2 cellular contexts compared by ENCODE assay signal in the genomic region with DNA sequence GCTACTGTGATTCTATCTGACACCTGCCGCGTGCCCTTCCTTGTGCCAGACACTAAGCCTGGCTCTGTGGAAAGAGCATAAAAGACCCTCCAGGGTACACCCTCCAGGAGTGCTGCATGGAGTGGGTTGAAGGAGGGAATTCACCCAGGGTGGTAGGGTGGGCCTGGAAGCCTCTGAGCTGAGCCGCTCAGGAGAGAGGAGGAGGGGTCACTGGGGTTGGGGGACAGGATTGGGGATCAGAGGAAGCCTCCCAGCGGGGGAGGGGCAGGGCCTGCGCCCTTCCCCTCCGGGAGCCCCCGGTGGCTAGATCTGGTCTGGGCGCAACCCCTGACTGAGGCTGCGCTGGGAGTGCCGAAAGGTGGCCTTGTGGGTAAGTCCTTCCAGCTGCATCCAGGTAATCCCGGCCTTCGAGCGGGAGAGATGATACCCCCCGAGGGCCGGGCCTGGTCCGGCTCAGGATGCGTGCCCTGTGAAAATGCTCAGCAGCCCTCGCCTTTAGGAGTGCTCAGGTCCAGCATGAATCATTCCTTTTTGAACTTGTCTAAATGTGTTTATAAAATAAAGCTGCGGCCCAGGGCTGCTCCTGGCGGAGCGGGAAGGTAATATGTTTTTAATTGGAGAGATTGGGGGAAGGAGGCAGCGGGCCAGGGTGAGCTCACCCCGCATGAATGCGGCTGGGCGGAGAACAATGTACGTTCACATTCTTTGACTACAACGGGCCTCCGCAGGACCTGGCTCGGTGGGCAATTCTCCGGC.
A peak's percentile ranks its signal among the peaks of the same experiment; 100 is the strongest.
TF ChIP-seq lines count a peak whose summit lies in the region.

No MANE protein-coding gene starts in this region.

TF ChIP-seq in IMR-90, 13 proteins besides CTCF, POLR2A, EP300 and RAD21:
- TF ChIP-seq, protein P1, sequence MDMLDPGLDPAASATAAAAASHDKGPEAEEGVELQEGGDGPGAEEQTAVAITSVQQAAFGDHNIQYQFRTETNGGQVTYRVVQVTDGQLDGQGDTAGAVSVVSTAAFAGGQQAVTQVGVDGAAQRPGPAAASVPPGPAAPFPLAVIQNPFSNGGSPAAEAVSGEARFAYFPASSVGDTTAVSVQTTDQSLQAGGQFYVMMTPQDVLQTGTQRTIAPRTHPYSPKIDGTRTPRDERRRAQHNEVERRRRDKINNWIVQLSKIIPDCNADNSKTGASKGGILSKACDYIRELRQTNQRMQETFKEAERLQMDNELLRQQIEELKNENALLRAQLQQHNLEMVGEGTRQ (IDR thresholded peaks at IDR 0.05; ENCODE audit: low read depth, low read length): no peak
- TF ChIP-seq CHD1 (IDR thresholded peaks at IDR 0.05; ENCODE audit: low read depth, low read length) (no peak), MAFK (IDR thresholded peaks at IDR 0.05; ENCODE audit: low read depth, low read length) (no peak), MXI1 (IDR thresholded peaks at IDR 0.05; ENCODE audit: borderline replicate concordance, low read depth, low read length) (no peak), RCOR1 (IDR thresholded peaks at IDR 0.05; ENCODE audit: insufficient replicate concordance, low read length) (no peak), MAZ (IDR thresholded peaks at IDR 0.05; ENCODE audit: borderline replicate concordance, low read depth, low read length) (no peak)

TF ChIP-seq in H1, 55 proteins besides CTCF, POLR2A, EP300 and RAD21 (continues in another document):
- TF ChIP-seq POLR2AphosphoS5 (IDR thresholded peaks at IDR 0.05; ENCODE audit: low read depth, low read length): no peak
- no peak for TF ChIP-seq NRF1 (IDR thresholded peaks at IDR 0.05; ENCODE audit: low read depth, low read length)
- TF ChIP-seq SP2 (IDR thresholded peaks at IDR 0.05; ENCODE audit: low read length): no peak
- no peak; the same call in 1 of the 2 replicates for TF ChIP-seq RBBP5 (IDR thresholded peaks at IDR 0.05; ENCODE audit: borderline replicate concordance, low read depth, low read length)
- TF ChIP-seq CREB1 (IDR thresholded peaks at IDR 0.05): no peak
- TF ChIP-seq TBP (IDR thresholded peaks at IDR 0.05; ENCODE audit: low read depth, low read length): 0 out of 2 replicates have a peak, but pooled peaks have one; percentile 35
- TF ChIP-seq RNF2 (IDR thresholded peaks at IDR 0.05; ENCODE audit: borderline replicate concordance, low read depth, low read length, missing control alignments, poor library complexity, severe bottlenecking): no peak
- TF ChIP-seq RXRA (IDR thresholded peaks at IDR 0.05; ENCODE audit: insufficient read depth, low read depth, low read length): no peak
- no peak for TF ChIP-seq YY1 (IDR thresholded peaks at IDR 0.05; ENCODE audit: low read depth, low read length)
- TF ChIP-seq SUZ12 (IDR thresholded peaks at IDR 0.05; ENCODE audit: low read length): no peak
- peak; percentile 95 for TF ChIP-seq TEAD4 (IDR thresholded peaks at IDR 0.05; ENCODE audit: low read depth, low read length)
- no peak for TF ChIP-seq SIX5 (IDR thresholded peaks at IDR 0.05; ENCODE audit: low read depth, low read length)
- TF ChIP-seq MAFK (IDR thresholded peaks at IDR 0.05; ENCODE audit: low read depth, low read length): no peak
- peak; percentile 48; the same call in 1 of the 2 replicates for TF ChIP-seq TAF1 (IDR thresholded peaks at IDR 0.05; ENCODE audit: low read depth, low read length)
- TF ChIP-seq RFX5 (IDR thresholded peaks at IDR 0.05; ENCODE audit: borderline replicate concordance, low read depth, low read length): no peak
- TF ChIP-seq GABPA (IDR thresholded peaks at IDR 0.05; ENCODE audit: borderline replicate concordance, insufficient read depth, low read length): no peak
- TF ChIP-seq, protein P2, sequence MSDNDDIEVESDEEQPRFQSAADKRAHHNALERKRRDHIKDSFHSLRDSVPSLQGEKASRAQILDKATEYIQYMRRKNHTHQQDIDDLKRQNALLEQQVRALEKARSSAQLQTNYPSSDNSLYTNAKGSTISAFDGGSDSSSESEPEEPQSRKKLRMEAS (IDR thresholded peaks at IDR 0.05): no peak
- 0 out of 2 replicates have a peak, but pooled peaks have one; percentile 23 for TF ChIP-seq TCF12 (IDR thresholded peaks at IDR 0.05; ENCODE audit: low read depth, low read length)
- TF ChIP-seq CBX5 (IDR thresholded peaks at IDR 0.05; ENCODE audit: low read depth, low read length): no peak
- TF ChIP-seq CHD2 (IDR thresholded peaks at IDR 0.05; ENCODE audit: low read length): no peak
- no peak for TF ChIP-seq FOSL1 (IDR thresholded peaks at IDR 0.05; ENCODE audit: insufficient read depth, low read depth, low read length)
- TF ChIP-seq, protein P3, sequence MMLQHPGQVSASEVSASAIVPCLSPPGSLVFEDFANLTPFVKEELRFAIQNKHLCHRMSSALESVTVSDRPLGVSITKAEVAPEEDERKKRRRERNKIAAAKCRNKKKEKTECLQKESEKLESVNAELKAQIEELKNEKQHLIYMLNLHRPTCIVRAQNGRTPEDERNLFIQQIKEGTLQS (IDR thresholded peaks at IDR 0.05; ENCODE audit: insufficient read depth, low read depth, low read length): 0 out of 2 replicates have a peak, but pooled peaks have one; percentile 52
- TF ChIP-seq SIRT6 (IDR thresholded peaks at IDR 0.05; ENCODE audit: low read length): no peak
- peak; percentile 70 for TF ChIP-seq ASH2L (IDR thresholded peaks at IDR 0.05; ENCODE audit: low read length)
- TF ChIP-seq SP1 (IDR thresholded peaks at IDR 0.05; ENCODE audit: low read depth, low read length): no peak
- TF ChIP-seq CTBP2 (IDR thresholded peaks at IDR 0.05; ENCODE audit: borderline replicate concordance, insufficient read depth, insufficient read length, low read length): no peak
- TF ChIP-seq CEBPB (IDR thresholded peaks at IDR 0.05; ENCODE audit: low read depth, low read length): no peak
- no peak for TF ChIP-seq ZNF274 (IDR thresholded peaks at IDR 0.05; ENCODE audit: borderline replicate concordance, extremely low read depth, low read length)
- no peak for TF ChIP-seq GTF2F1 (IDR thresholded peaks at IDR 0.05; ENCODE audit: borderline replicate concordance, low read depth, low read length)
- no peak for TF ChIP-seq KDM1A (IDR thresholded peaks at IDR 0.05; ENCODE audit: borderline replicate concordance, low read length)
- TF ChIP-seq BACH1 (IDR thresholded peaks at IDR 0.05; ENCODE audit: low read length): no peak
- TF ChIP-seq CBX8 (IDR thresholded peaks at IDR 0.05; ENCODE audit: borderline replicate concordance, low read depth, low read length): no peak
- TF ChIP-seq JUND (IDR thresholded peaks at IDR 0.05; ENCODE audit: low read length): peak; percentile 96
- no peak for TF ChIP-seq SAP30 (IDR thresholded peaks at IDR 0.05; ENCODE audit: insufficient read depth, insufficient replicate concordance, low read length)
- no peak for TF ChIP-seq SRF (IDR thresholded peaks at IDR 0.05; ENCODE audit: low read depth, low read length)
- no peak for TF ChIP-seq BRCA1 (IDR thresholded peaks at IDR 0.05; ENCODE audit: low read depth, low read length)
- no peak for TF ChIP-seq EZH2 (IDR thresholded peaks at IDR 0.05; ENCODE audit: low read depth, low read length, severe bottlenecking)
- TF ChIP-seq, protein P4, sequence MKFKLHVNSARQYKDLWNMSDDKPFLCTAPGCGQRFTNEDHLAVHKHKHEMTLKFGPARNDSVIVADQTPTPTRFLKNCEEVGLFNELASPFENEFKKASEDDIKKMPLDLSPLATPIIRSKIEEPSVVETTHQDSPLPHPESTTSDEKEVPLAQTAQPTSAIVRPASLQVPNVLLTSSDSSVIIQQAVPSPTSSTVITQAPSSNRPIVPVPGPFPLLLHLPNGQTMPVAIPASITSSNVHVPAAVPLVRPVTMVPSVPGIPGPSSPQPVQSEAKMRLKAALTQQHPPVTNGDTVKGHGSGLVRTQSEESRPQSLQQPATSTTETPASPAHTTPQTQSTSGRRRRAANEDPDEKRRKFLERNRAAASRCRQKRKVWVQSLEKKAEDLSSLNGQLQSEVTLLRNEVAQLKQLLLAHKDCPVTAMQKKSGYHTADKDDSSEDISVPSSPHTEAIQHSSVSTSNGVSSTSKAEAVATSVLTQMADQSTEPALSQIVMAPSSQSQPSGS (IDR thresholded peaks at IDR 0.05; ENCODE audit: low read length): peak; percentile 79; the same call in 1 of the 2 replicates
- TF ChIP-seq EGR1 (IDR thresholded peaks at IDR 0.05; ENCODE audit: borderline replicate concordance, low read depth, low read length): no peak
- no peak for TF ChIP-seq BCL11A (IDR thresholded peaks at IDR 0.05; ENCODE audit: low read depth in 2 of 2, low read length in 2 of 2)
- no peak for TF ChIP-seq POU5F1 (IDR thresholded peaks at IDR 0.05; ENCODE audit: low read depth, low read length)
- TF ChIP-seq CHD1 (IDR thresholded peaks at IDR 0.05; ENCODE audit: low read depth, low read length): no peak
- no peak for TF ChIP-seq KDM5A (IDR thresholded peaks at IDR 0.05; ENCODE audit: low read length)
- 0 out of 2 replicates have a peak, but pooled peaks have one; percentile 31 for TF ChIP-seq PHF8 (conservative IDR thresholded peaks at IDR 0.05; ENCODE audit: low read depth, low read length)
- TF ChIP-seq, protein P1 (IDR thresholded peaks at IDR 0.05; ENCODE audit: low read length): no peak
- no peak for TF ChIP-seq SIN3A (conservative IDR thresholded peaks at IDR 0.05 in 1 of 2, IDR thresholded peaks at IDR 0.05 in 1 of 2; ENCODE audit: low read depth in 1 of 2, low read length in 2 of 2)
- no peak for TF ChIP-seq SP4 (IDR thresholded peaks at IDR 0.05; ENCODE audit: low read length)
- peak; percentile 97 for TF ChIP-seq JUN (IDR thresholded peaks at IDR 0.05; ENCODE audit: low read depth, low read length)
- no peak for TF ChIP-seq HDAC2 (IDR thresholded peaks at IDR 0.05; ENCODE audit: borderline replicate concordance in 1 of 2, low read depth in 2 of 2, low read length in 2 of 2)
- TF ChIP-seq HDAC6 (IDR thresholded peaks at IDR 0.05; ENCODE audit: low read depth, low read length): no peak
- no peak for TF ChIP-seq KDM4A (IDR thresholded peaks at IDR 0.05; ENCODE audit: low read depth, low read length, severe bottlenecking)
